9 cellular contexts compared by ENCODE assay signal in the genomic region with DNA sequence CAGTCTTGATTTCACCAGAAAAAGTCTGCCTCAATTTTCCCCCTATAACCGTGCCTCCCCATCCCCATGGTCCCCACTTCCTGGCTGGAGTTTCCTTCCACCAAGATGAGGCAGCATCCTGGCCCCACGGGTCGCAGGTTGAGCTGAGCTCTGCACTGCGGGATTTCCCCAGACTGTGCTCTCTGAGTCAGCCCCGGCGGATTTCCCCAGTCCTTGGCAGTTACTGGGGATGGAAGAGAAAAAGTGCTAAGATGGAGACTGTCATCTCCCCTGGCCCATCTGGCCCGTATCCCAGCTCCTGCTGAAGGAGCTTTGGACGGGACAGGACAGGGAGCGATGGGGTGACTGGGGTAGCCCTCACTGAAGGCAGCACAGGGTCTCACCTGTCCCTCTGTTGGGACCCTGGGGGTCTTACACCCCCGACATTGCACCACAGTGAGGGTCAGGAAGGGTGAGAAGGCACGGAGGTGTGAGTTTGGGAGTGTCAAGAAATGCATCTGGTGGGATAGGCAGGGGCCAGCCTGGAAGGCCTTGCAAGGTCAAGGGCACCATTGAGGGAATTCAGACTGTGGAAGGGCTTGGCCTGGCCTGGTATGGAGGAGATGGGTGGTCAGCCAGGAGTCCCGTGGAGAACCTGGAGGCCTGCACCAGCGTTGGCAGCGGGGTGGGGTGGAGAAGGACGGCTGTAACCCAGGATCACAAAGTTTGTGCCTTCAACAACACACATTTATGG. TPM values are rescaled to one million over a fixed set of nuclear protein-coding genes. Genes with fewer than 3 reads are reported as not detected.
A peak's percentile ranks its signal among the peaks of the same experiment; 100 is the strongest.
DNase-seq lines count a peak whose midpoint lies in the region; ATAC-seq and TF ChIP-seq lines count a peak whose summit lies in the region.
"Had no signal": no experiment of that assay in that cellular context is flagged by ENCODE, and none has a peak within 500 bp of the region (broad histone marks: within the 10 kb centered on the region; RNA-seq: fewer than 3 reads in every experiment).

No MANE protein-coding gene starts in this region.

- H3K4me3 ChIP-seq in esophagus squamous epithelium = no peak overlapping the region
- H3K4me3 ChIP-seq: skin epidermis had no signal

- POLR2A ChIA-PET in activated CD8-positive, alpha-beta T cell treated with anti-CD3 and anti-CD28 coated beads, Interleukin-2, amount 10 ng/mL, durations not matched to agents 7 days and 5 days (lab: Charles Lee) = interaction anchor here (0.6 kb wide), 1 partner anchor 899 kb away, joined by 6 read pairs; no protein-coding TSS in a partner anchor

- TF ChIP-seq CTCF in esophagus squamous epithelium (IDR thresholded peaks at IDR 0.05) = no peak

- H3K9me3 ChIP-seq in esophagus squamous epithelium = no peaks in the 10 kb centered on the region

- peak overlapping the region; percentile 58 for H3K27ac Mint-ChIP-seq in activated CD8-positive, alpha-beta T cell treated with anti-CD3 and anti-CD28 coated beads, Interleukin-2, amount 10 ng/mL, durations not matched to agents 7 days and 5 days
- H3K27ac Mint-ChIP-seq in stimulated activated memory B cell treated with anti-CD40 and anti-IgM and Interleukin-4, amounts not matched to agents 10 μg/mL and 1 μg/mL and 100 μg/mL, for 72 hours = peak overlapping the region; percentile 73

- no peaks in the 10 kb centered on the region for H3K27me3 ChIP-seq in esophagus squamous epithelium

- H3K36me3 Mint-ChIP-seq in activated CD8-positive, alpha-beta T cell treated with anti-CD3 and anti-CD28 coated beads, Interleukin-2, amount 10 ng/mL, durations not matched to agents 7 days and 5 days (ENCODE audit: low read depth) = peaks cover 59% of the 10 kb centered on the region
- H3K36me3 Mint-ChIP-seq in stimulated activated memory B cell treated with anti-CD40 and anti-IgM and Interleukin-4, amounts not matched to agents 10 μg/mL and 1 μg/mL and 100 μg/mL, for 72 hours = peaks cover 85% of the 10 kb centered on the region

- DNase-seq in activated T-cell treated with anti-CD3 and anti-CD28 coated beads for 24 hours (ENCODE audit: low read depth) (peak; percentile 46), activated T-cell treated with anti-CD3 and anti-CD28 coated beads for 4 hours (no peak), left ventricle myocardium superior (peak; percentile 13), esophagus squamous epithelium (lab: John Stamatoyannopoulos, UW) (no peak), COR-L47 (lab: John Stamatoyannopoulos, UW) (no peak)
- no peak for DNase-seq in activated CD8-positive, alpha-beta T cell treated with anti-CD3 and anti-CD28 coated beads, Interleukin-2, amount 10 ng/mL, durations not matched to agents 7 days and 5 days

- ATAC-seq in activated CD8-positive, alpha-beta T cell treated with anti-CD3 and anti-CD28 coated beads, Interleukin-2, amount 10 ng/mL, durations not matched to agents 7 days and 5 days = no peak
- ATAC-seq in left ventricle myocardium superior (no peak), HG02885 (IDR thresholded peaks at IDR 0.05; ENCODE audit: poor library complexity, unreplicated experiment) (no peak)
- ATAC-seq in stimulated activated memory B cell treated with anti-CD40 and anti-IgM and Interleukin-4, amounts not matched to agents 10 μg/mL and 1 μg/mL and 100 μg/mL, for 72 hours = peak; percentile 80

- peaks cover 5% of the 10 kb centered on the region for H3K4me1 Mint-ChIP-seq in activated CD8-positive, alpha-beta T cell treated with anti-CD3 and anti-CD28 coated beads, Interleukin-2, amount 10 ng/mL, durations not matched to agents 7 days and 5 days (ENCODE audit: low read depth)
- peaks cover 21% of the 10 kb centered on the region for H3K4me1 Mint-ChIP-seq in stimulated activated memory B cell treated with anti-CD40 and anti-IgM and Interleukin-4, amounts not matched to agents 10 μg/mL and 1 μg/mL and 100 μg/mL, for 72 hours

- H3K4me1 ChIP-seq in esophagus squamous epithelium = peaks cover 0 to 14% (median 3%) of the 10 kb centered on the region in 3 donors

- CTCF ChIA-PET in activated CD8-positive, alpha-beta T cell treated with anti-CD3 and anti-CD28 coated beads, Interleukin-2, amount 10 ng/mL, durations not matched to agents 7 days and 5 days (lab: Charles Lee) = no interaction called here

- WGBS in esophagus squamous epithelium, 2 donors = 54 to 84% methylated on average over 6 to 10 of the region's 15 CpGs

- H3K36me3 ChIP-seq in esophagus squamous epithelium = peaks cover 16 to 98% (median 27%) of the 10 kb centered on the region in 3 donors

- H3K27ac ChIP-seq in esophagus squamous epithelium = no peak overlapping the region

- no peak for TF ChIP-seq POLR2A in esophagus squamous epithelium (IDR thresholded peaks at IDR 0.05)

- intact Hi-C loops in left ventricle myocardium superior (cut with micrococcal nuclease) (no loop called here), esophagus squamous epithelium (cut with DNase I) (no loop called here)

- no peaks in the 10 kb centered on the region for H3K27me3 Mint-ChIP-seq in activated CD8-positive, alpha-beta T cell treated with anti-CD3 and anti-CD28 coated beads, Interleukin-2, amount 10 ng/mL, durations not matched to agents 7 days and 5 days (ENCODE audit: low read depth)
- H3K27me3 Mint-ChIP-seq in stimulated activated memory B cell treated with anti-CD40 and anti-IgM and Interleukin-4, amounts not matched to agents 10 μg/mL and 1 μg/mL and 100 μg/mL, for 72 hours = no peaks in the 10 kb centered on the region

- no peak overlapping the region for H3K4me3 Mint-ChIP-seq in activated CD8-positive, alpha-beta T cell treated with anti-CD3 and anti-CD28 coated beads, Interleukin-2, amount 10 ng/mL, durations not matched to agents 7 days and 5 days
- no peak overlapping the region for H3K4me3 Mint-ChIP-seq in stimulated activated memory B cell treated with anti-CD40 and anti-IgM and Interleukin-4, amounts not matched to agents 10 μg/mL and 1 μg/mL and 100 μg/mL, for 72 hours

- no peaks in the 10 kb centered on the region for H3K9me3 Mint-ChIP-seq in activated CD8-positive, alpha-beta T cell treated with anti-CD3 and anti-CD28 coated beads, Interleukin-2, amount 10 ng/mL, durations not matched to agents 7 days and 5 days (ENCODE audit: insufficient read depth)
- H3K9me3 Mint-ChIP-seq in stimulated activated memory B cell treated with anti-CD40 and anti-IgM and Interleukin-4, amounts not matched to agents 10 μg/mL and 1 μg/mL and 100 μg/mL, for 72 hours = no peaks in the 10 kb centered on the region

RNA-seq across cellular contexts. Expression of a gene that starts 36.5 kb away (rescaled TPM):
- total RNA-seq in activated CD8-positive, alpha-beta T cell treated with anti-CD3 and anti-CD28 coated beads, Interleukin-2, amount 10 ng/mL, durations not matched to agents 7 days and 5 days = 100 to 1,000 TPM; 118 to 127 TPM
- total RNA-seq in left ventricle myocardium superior (20.5 TPM), esophagus squamous epithelium (10 to 100 TPM; 62.0 to 81.3 (median 71.7) TPM)

RNA-seq across cellular contexts. Expression of a gene that starts 37.6 kb away (rescaled TPM):
- not detected for total RNA-seq in activated CD8-positive, alpha-beta T cell treated with anti-CD3 and anti-CD28 coated beads, Interleukin-2, amount 10 ng/mL, durations not matched to agents 7 days and 5 days
- not detected for total RNA-seq in left ventricle myocardium superior
- under 1 TPM in 1 of 4 donors, not detected in 3; 0.38 TPM for total RNA-seq in esophagus squamous epithelium

RNA-seq across cellular contexts. Expression of a gene that starts 41.3 kb away (rescaled TPM):
- total RNA-seq in activated CD8-positive, alpha-beta T cell treated with anti-CD3 and anti-CD28 coated beads, Interleukin-2, amount 10 ng/mL, durations not matched to agents 7 days and 5 days = 10 to 100 TPM; 57.9 to 58.8 TPM
- 41.3 TPM for total RNA-seq in left ventricle myocardium superior
- total RNA-seq in esophagus squamous epithelium = 10 to 100 TPM; 22.5 to 86.1 (median 36.5) TPM

RNA-seq across cellular contexts. Expression of a gene that starts 48.3 kb away (rescaled TPM):
- under 1 TPM in 1 of 2 experiments, not detected in 1; 0.24 TPM for total RNA-seq in activated CD8-positive, alpha-beta T cell treated with anti-CD3 and anti-CD28 coated beads, Interleukin-2, amount 10 ng/mL, durations not matched to agents 7 days and 5 days
- total RNA-seq in left ventricle myocardium superior (not detected), esophagus squamous epithelium (under 1 TPM in 1 of 4 donors, not detected in 3; 0.22 TPM)

RNA-seq across cellular contexts. Expression of a gene that starts 58.7 kb away (rescaled TPM):
- not detected for total RNA-seq in activated CD8-positive, alpha-beta T cell treated with anti-CD3 and anti-CD28 coated beads, Interleukin-2, amount 10 ng/mL, durations not matched to agents 7 days and 5 days
- total RNA-seq in left ventricle myocardium superior = not detected
- total RNA-seq in esophagus squamous epithelium = not detected

Comparison
In these comparisons a context has a peak if more than half of its experiments do, and no peak if none do; other contexts are left out.
1. DNase-seq: peak in activated T-cell treated with anti-CD3 and anti-CD28 coated beads for 24 hours (single experiment) and left ventricle myocardium superior (single experiment); none in activated T-cell treated with anti-CD3 and anti-CD28 coated beads for 4 hours (single experiment), activated CD8-positive, alpha-beta T cell treated with anti-CD3 and anti-CD28 coated beads, Interleukin-2, amount 10 ng/mL, durations not matched to agents 7 days and 5 days (single experiment), esophagus squamous epithelium (single experiment) and COR-L47 (single experiment).